18 cellular contexts compared by ENCODE assay signal in genomic region chr3:122929188-122929465, GRCh38.
DNase-seq lines count a peak whose midpoint lies in the region; ATAC-seq and TF ChIP-seq lines count a peak whose summit lies in the region.
"Had no signal": no experiment of that assay in that cellular context is flagged by ENCODE, and none has a peak within 500 bp of the region (broad histone marks: within the 10 kb centered on the region; RNA-seq: fewer than 3 reads in every experiment).

No MANE protein-coding gene starts in this region.

- POLR2A ChIA-PET in MCF 10A (lab: Yijun Ruan, JAX) (interaction anchor here (0.9 kb wide), 1 partner anchor 41 kb away, joined by 4 read pairs; no protein-coding TSS in a partner anchor), SK-N-SH (lab: Yijun Ruan, JAX) (no interaction called here)

- H4K91ac ChIP-seq in neuronal stem cell (ENCODE audit: low read depth, low read length, poor library complexity): no peak overlapping the region

- H2BK120ac ChIP-seq in neuronal stem cell (ENCODE audit: low read depth, low read length): no peak overlapping the region

- H2BK15ac ChIP-seq in neuronal stem cell (ENCODE audit: low read length): no peak overlapping the region

- dilution Hi-C loops in mammary epithelial cell (cut with HindIII; ENCODE audit: low sequenced_read_pairs): no loop called here

- H3K36me3 Mint-ChIP-seq in MCF 10A (ENCODE audit: insufficient read depth, unreplicated experiment): no peaks in the 10 kb centered on the region
- H3K36me3 Mint-ChIP-seq: CD8-positive, alpha-beta memory T cell; IgD-negative memory B cell had no signal

- peaks cover 45% of the 10 kb centered on the region for H3K4me1 ChIP-seq in mammary epithelial cell (ENCODE audit: insufficient read depth, low read length)
- peaks cover 0 to 23% of the 10 kb centered on the region in 2 experiments; a peak in 1 of 4 replicates for H3K4me1 ChIP-seq in SK-N-SH (ENCODE audit: control insufficient read depth in 1 of 2, insufficient read depth in 2 of 2, low read depth in 1 of 2, low read length in 1 of 2)
- no peaks in the 10 kb centered on the region for H3K4me1 ChIP-seq in neuronal stem cell (ENCODE audit: control insufficient read depth in 2 of 2, insufficient read depth in 1 of 2, low read depth in 1 of 2, low read length in 2 of 2)
- H3K4me1 ChIP-seq in sigmoid colon: no peaks in the 10 kb centered on the region

- no peak overlapping the region for H3K4ac ChIP-seq in neuronal stem cell (ENCODE audit: low read length)

- H2AFZ ChIP-seq in mammary epithelial cell (ENCODE audit: low read depth, low read length): peak overlapping the region; percentile 51
- no peak overlapping the region for H2AFZ ChIP-seq in SK-N-SH (ENCODE audit: low read depth)
- H2AFZ ChIP-seq in neuronal stem cell (ENCODE audit: low read length): no peak overlapping the region
- H2AFZ ChIP-seq: GM23338 had no signal

- TF ChIP-seq CTCF in mammary epithelial cell (conservative IDR thresholded peaks at IDR 0.05 in 1 of 2, IDR thresholded peaks at IDR 0.05 in 1 of 2; ENCODE audit: extremely low read depth in 1 of 2, insufficient read depth in 1 of 2, low read depth in 1 of 2, low read length in 2 of 2): no peak
- no peak for TF ChIP-seq CTCF in MCF 10A (IDR thresholded peaks at IDR 0.05; ENCODE audit: unreplicated experiment)
- no peak for TF ChIP-seq CTCF in SK-N-SH (IDR thresholded peaks at IDR 0.05)
- TF ChIP-seq CTCF in sigmoid colon (IDR thresholded peaks at IDR 0.05): no peak

- in situ Hi-C loops in mammary epithelial cell (cut with MboI; ENCODE audit: low sequenced_read_pairs in 2 of 2): loop anchor here in 1 of 2 donors (25.0 kb wide), 1 partner anchor 333 kb away; no protein-coding TSS in a partner anchor

- H3K9me3 ChIP-seq in mammary epithelial cell (replicated peaks; ENCODE audit: insufficient read depth, low read length): no peaks in the 10 kb centered on the region
- H3K9me3 ChIP-seq in SK-N-SH: no peaks in the 10 kb centered on the region
- no peaks in the 10 kb centered on the region for H3K9me3 ChIP-seq in neuronal stem cell (replicated peaks in 1 of 2; ENCODE audit: control insufficient read depth in 2 of 2, insufficient read depth in 1 of 2, low read depth in 1 of 2, low read length in 2 of 2)
- no peaks in the 10 kb centered on the region for H3K9me3 ChIP-seq in sigmoid colon
- H3K9me3 ChIP-seq: BLaER1 treated with 17β-estradiol and CSF1 and Interleukin-3, amounts not matched to agents 10 nM and 100 nM had no signal

- no peak overlapping the region for H3K18ac ChIP-seq in neuronal stem cell (ENCODE audit: low read length)

- no peaks in the 10 kb centered on the region for H3K79me2 ChIP-seq in mammary epithelial cell (ENCODE audit: insufficient read depth, low read length)
- H3K79me2 ChIP-seq in SK-N-SH (ENCODE audit: insufficient read depth): no peaks in the 10 kb centered on the region

- no peak overlapping the region for H3K27ac ChIP-seq in mammary epithelial cell (ENCODE audit: insufficient read depth, low read depth, low read length)
- peak overlapping the region in 1 of 2 experiments; percentile 14; a peak in 1 of 4 replicates for H3K27ac ChIP-seq in SK-N-SH (ENCODE audit: low read depth in 2 of 2, low read length in 1 of 2)
- no peak overlapping the region for H3K27ac ChIP-seq in neuronal stem cell (replicated peaks; ENCODE audit: low read length)
- H3K27ac ChIP-seq in sigmoid colon: no peak overlapping the region
- H3K27ac ChIP-seq: BLaER1 treated with 17β-estradiol and CSF1 and Interleukin-3, amounts not matched to agents 10 nM and 100 nM had no signal

- H4K20me1 ChIP-seq in mammary epithelial cell (ENCODE audit: insufficient read depth, low read length) (no peaks in the 10 kb centered on the region), SK-N-SH (ENCODE audit: insufficient read depth) (no peaks in the 10 kb centered on the region)

- H3K23ac ChIP-seq in neuronal stem cell (ENCODE audit: low read depth, low read length, poor library complexity): no peak overlapping the region

- H3K36me3 ChIP-seq in mammary epithelial cell (ENCODE audit: insufficient read depth, low read length) (no peaks in the 10 kb centered on the region), SK-N-SH (replicated peaks in 1 of 2; ENCODE audit: control insufficient read depth in 1 of 2, insufficient read depth in 2 of 2, low read length in 1 of 2) (no peaks in the 10 kb centered on the region), neuronal stem cell (replicated peaks in 1 of 2; ENCODE audit: control insufficient read depth in 2 of 2, insufficient read depth in 2 of 2, low read length in 2 of 2) (peaks cover 0 to 98% of the 10 kb centered on the region in 2 donors), sigmoid colon (no peaks in the 10 kb centered on the region)
- H3K36me3 ChIP-seq: BLaER1 treated with 17β-estradiol and CSF1 and Interleukin-3, amounts not matched to agents 10 nM and 100 nM had no signal

- no peak for TF ChIP-seq RAD21 in SK-N-SH (IDR thresholded peaks at IDR 0.05; ENCODE audit: low read length)

- 83% methylated on average over 4 of the region's 6 CpGs for WGBS in mammary epithelial cell (ENCODE audit: low coverage, missing lambda C conversion rate)
- WGBS in SK-N-SH (ENCODE audit: low lambda C conversion rate): 49% methylated on average over 2 of the region's 6 CpGs
- WGBS in neuronal stem cell (ENCODE audit: extremely low coverage in 2 of 2, insufficient read length in 2 of 2, insufficient replicate concordance in 1 of 2), 2 donors: no CpG with 5 or more reads among the region's 6 CpGs
- 77 to 84% methylated on average over 6 of the region's 6 CpGs for WGBS in sigmoid colon, 2 donors

- intact Hi-C loops in mammary epithelial cell (cut with micrococcal nuclease) (no loop called here), MCF 10A (cut with micrococcal nuclease) (no loop called here), sigmoid colon (cut with DNase I) (no loop called here)

- H2AK5ac ChIP-seq in neuronal stem cell (ENCODE audit: low read depth, low read length): no peak overlapping the region

- ATAC-seq in HG02938 (IDR thresholded peaks at IDR 0.05; ENCODE audit: unreplicated experiment): no peak
- no peak for ATAC-seq in GM21619 (IDR thresholded peaks at IDR 0.05; ENCODE audit: unreplicated experiment)
- ATAC-seq: GM12878 had no signal

- H3K27ac Mint-ChIP-seq in MCF 10A (ENCODE audit: low read depth, unreplicated experiment): no peak overlapping the region
- H3K27ac Mint-ChIP-seq: CD8-positive, alpha-beta memory T cell; GM23338; IgD-negative memory B cell had no signal

- no peak overlapping the region for H3K4me3 ChIP-seq in mammary epithelial cell (replicated peaks in 1 of 3; ENCODE audit: insufficient read depth in 1 of 3, low read depth in 2 of 3, low read length in 3 of 3)
- H3K4me3 ChIP-seq in SK-N-SH (ENCODE audit: low read depth in 2 of 2, low read length in 1 of 2): no peak overlapping the region
- H3K4me3 ChIP-seq in neuronal stem cell (ENCODE audit: low read length in 2 of 2): no peak overlapping the region
- no peak overlapping the region for H3K4me3 ChIP-seq in sigmoid colon
- H3K4me3 ChIP-seq: BLaER1 treated with 17β-estradiol and CSF1 and Interleukin-3, amounts not matched to agents 10 nM and 100 nM; GM12878; GM23338 had no signal

- H2BK5ac ChIP-seq in neuronal stem cell (ENCODE audit: low read length): no peak overlapping the region

- no peak overlapping the region for H3K4me3 Mint-ChIP-seq in MCF 10A (ENCODE audit: unreplicated experiment)
- H3K4me3 Mint-ChIP-seq: CD8-positive, alpha-beta memory T cell; GM23338; IgD-negative memory B cell had no signal

- no peak for TF ChIP-seq POLR2A in sigmoid colon (IDR thresholded peaks at IDR 0.05)

- CTCF ChIA-PET in mammary epithelial cell (lab: Charles Lee; ENCODE audit: low non-redundant PET) (no interaction called here), MCF 10A (lab: Yijun Ruan, JAX) (interaction anchor here (0.7 to 2.3 kb wide), 3 partner anchors 13 to 100 kb away, joined by 4 to 10 read pairs (median 5); no protein-coding TSS in a partner anchor), SK-N-SH (lab: Yijun Ruan, JAX) (interaction anchor here (0.8 to 2.7 kb wide), 5 partner anchors 10 to 98 kb away, joined by 3 to 18 read pairs (median 5); partner anchors contain the start of gene SEMA5B)

- no peaks in the 10 kb centered on the region for H3K9me2 ChIP-seq in SK-N-SH

- H3K27me3 Mint-ChIP-seq in MCF 10A (ENCODE audit: insufficient read depth, unreplicated experiment): no peaks in the 10 kb centered on the region

- TF ChIP-seq EP300 in SK-N-SH (IDR thresholded peaks at IDR 0.05; ENCODE audit: borderline replicate concordance in 1 of 2, low read depth in 1 of 2, low read length in 1 of 2) (0 out of 4 replicates have a peak, but pooled peaks of 1 of the 2 experiments have one; percentile 9), sigmoid colon (IDR thresholded peaks at IDR 0.05) (no peak)

- DNase-seq in mammary epithelial cell (no peak), MCF 10A (ENCODE audit: unreplicated experiment) (no peak), SK-N-SH (peak; percentile 65), neuronal stem cell (ENCODE audit: low spot score) (no peak), sigmoid colon (peak; percentile 24), hypothalamus (lab: John Stamatoyannopoulos, UW) (no peak)
- DNase-seq: 8988T; CD8-positive, alpha-beta memory T cell; COR-L47; DND-41; EL; HCEC 1CT had no signal

- no peak overlapping the region for H4K8ac ChIP-seq in neuronal stem cell (ENCODE audit: low read depth, low read length)

- no peaks in the 10 kb centered on the region for H3K9me3 Mint-ChIP-seq in MCF 10A (ENCODE audit: unreplicated experiment)
- H3K9me3 Mint-ChIP-seq: CD8-positive, alpha-beta memory T cell; GM23338 had no signal

- H3K4me2 ChIP-seq in mammary epithelial cell (ENCODE audit: insufficient read depth, low read depth, low read length): no peak overlapping the region
- no peak overlapping the region for H3K4me2 ChIP-seq in SK-N-SH
- no peak overlapping the region for H3K4me2 ChIP-seq in neuronal stem cell (ENCODE audit: insufficient read depth, low read length, poor library complexity, severe bottlenecking)
- H3K4me2 ChIP-seq: BLaER1 treated with 17β-estradiol and CSF1 and Interleukin-3, amounts not matched to agents 10 nM and 100 nM; GM23338 had no signal

- H2BK12ac ChIP-seq in neuronal stem cell (ENCODE audit: low read length): no peak overlapping the region

- no peaks in the 10 kb centered on the region for H3K79me1 ChIP-seq in neuronal stem cell (ENCODE audit: low read depth, low read length)

- H3K14ac ChIP-seq in neuronal stem cell (ENCODE audit: low read length): no peak overlapping the region

- H3K27me3 ChIP-seq in mammary epithelial cell (ENCODE audit: insufficient read depth, low read length): no peaks in the 10 kb centered on the region
- H3K27me3 ChIP-seq in SK-N-SH (ENCODE audit: insufficient read depth): no peaks in the 10 kb centered on the region
- no peaks in the 10 kb centered on the region for H3K27me3 ChIP-seq in neuronal stem cell (ENCODE audit: control insufficient read depth in 3 of 3, insufficient read depth in 3 of 3, low read depth in 1 of 3, low read length in 3 of 3)
- H3K27me3 ChIP-seq in sigmoid colon: no peaks in the 10 kb centered on the region
- H3K27me3 ChIP-seq: BLaER1 treated with 17β-estradiol and CSF1 and Interleukin-3, amounts not matched to agents 10 nM and 100 nM had no signal

- peaks cover 31% of the 10 kb centered on the region for H3K4me1 Mint-ChIP-seq in MCF 10A (ENCODE audit: insufficient read depth, unreplicated experiment)
- H3K4me1 Mint-ChIP-seq: CD8-positive, alpha-beta memory T cell; GM23338; IgD-negative memory B cell had no signal

- BruUV-seq in mammary epithelial cell (replicated peaks; lab: Mats Ljungman, UMichigan) (no TSS peak), MCF 10A (replicated peaks; lab: Mats Ljungman, UMichigan) (no TSS peak)

- H3K9ac ChIP-seq in mammary epithelial cell (ENCODE audit: insufficient read depth, low read length): no peak overlapping the region
- H3K9ac ChIP-seq in SK-N-SH: no peak overlapping the region
- peak overlapping the region; percentile 53 for H3K9ac ChIP-seq in neuronal stem cell (ENCODE audit: low read depth, low read length, poor library complexity)
- H3K9ac ChIP-seq: BLaER1 treated with 17β-estradiol and CSF1 and Interleukin-3, amounts not matched to agents 10 nM and 100 nM had no signal

- H3F3A ChIP-seq in SK-N-SH (replicated peaks; ENCODE audit: insufficient read depth): no peaks in the 10 kb centered on the region

Comparison
In these comparisons a context has a peak if more than half of its experiments do, and no peak if none do; other contexts are left out.
1. DNase-seq: peak in SK-N-SH (single experiment) and sigmoid colon (single experiment); none in mammary epithelial cell (single experiment), MCF 10A (single experiment), neuronal stem cell (single experiment) and hypothalamus (0 of 51).